Comparison of ENCODE assay signal across 18 cellular contexts in the genomic region with DNA sequence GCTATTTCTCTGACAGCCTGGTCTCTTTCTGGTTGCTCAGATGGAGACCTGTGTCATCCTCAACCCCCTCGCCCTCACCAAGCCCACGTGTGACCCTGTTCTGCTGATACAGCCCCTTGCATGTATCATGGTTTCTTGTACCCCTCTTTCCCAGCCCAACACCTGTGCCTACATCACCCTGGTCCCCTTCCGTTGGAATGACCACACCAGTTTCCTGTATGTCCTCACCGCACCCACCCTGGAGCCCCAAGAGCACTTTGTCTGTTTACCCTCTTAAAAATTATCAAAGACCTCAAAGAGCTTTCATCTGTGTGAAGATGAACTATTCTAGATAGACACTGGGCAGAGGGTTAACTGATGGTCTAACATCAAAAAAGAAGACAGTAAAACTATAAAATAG.
"Had no signal": no experiment of that assay in that cellular context is flagged by ENCODE, and none has a peak within 500 bp of the region (broad histone marks: within the 10 kb centered on the region; RNA-seq: fewer than 3 reads in every experiment).

No MANE protein-coding gene starts in this region.

- DNase-seq: activated naive CD4-positive, alpha-beta T cell treated with anti-CD3 and anti-CD28 coated beads, Interleukin-2, amount 50 U/mL, for 16 hours; amygdala; central memory CD4-positive, alpha-beta T cell; colonic mucosa; esophagus squamous epithelium; left ventricle myocardium inferior; mesenchymal stem cell; natural killer cell; right cardiac atrium; stimulated activated CD4-positive, alpha-beta T cell treated with anti-CD3 and anti-CD28 coated beads, Interleukin-15, amount 100 ng/mL, for 24 hours; stimulated activated CD4-positive, alpha-beta T cell treated with anti-CD3 and anti-CD28 coated beads, Interleukin-4, amount 100 ng/mL, for 1 hour; stimulated activated naive CD4-positive, alpha-beta T cell treated with Interleukin-2 at 50 U/mL for 16 hours; T-cell; T1000; uterus had no signal

- H3K27me3 ChIP-seq: colonic mucosa, esophagus squamous epithelium, uterus had no signal

- H3K4me3 Mint-ChIP-seq: brain, natural killer cell, T-cell had no signal

- H3K4me1 ChIP-seq: colonic mucosa, esophagus squamous epithelium, left ventricle myocardium inferior, uterus had no signal

- H3K4me3 ChIP-seq: colonic mucosa, esophagus squamous epithelium, left ventricle myocardium inferior, SK-N-MC, skin epidermis, uterus had no signal

- H3K27ac Mint-ChIP-seq: T-cell had no signal

- H3K9me3 Mint-ChIP-seq: natural killer cell, T-cell had no signal

- H3K9me3 ChIP-seq: colonic mucosa, esophagus squamous epithelium, left ventricle myocardium inferior, uterus had no signal

- H3K27ac ChIP-seq: colonic mucosa, esophagus squamous epithelium, left ventricle myocardium inferior, SK-N-MC, skin epidermis, uterus had no signal

- H3K36me3 ChIP-seq: uterus had no signal

- H3K27me3 Mint-ChIP-seq: brain, T-cell had no signal

- ATAC-seq: natural killer cell, right cardiac atrium, T-cell had no signal
